2 cellular contexts compared by ENCODE assay signal in genomic region chr10:123858039-123858740, GRCh38.
TF ChIP-seq lines count a peak whose summit lies in the region.

No MANE protein-coding gene starts in this region.

TF ChIP-seq in A549, 52 proteins besides CTCF, POLR2A, EP300 and RAD21 (continued from another document):
- TF ChIP-seq HOXB13 (CRISPR knock-in tag; IDR thresholded peaks at IDR 0.05; ENCODE audit: low read depth) (no peak), NFE2L2 (conservative IDR thresholded peaks at IDR 0.05; ENCODE audit: low read length) (no peak), FOSB (CRISPR knock-in tag; IDR thresholded peaks at IDR 0.05) (no peak), RARB (CRISPR knock-in tag; IDR thresholded peaks at IDR 0.05) (no peak), MAX (IDR thresholded peaks at IDR 0.05) (no peak), REST (IDR thresholded peaks at IDR 0.05) (no peak), USF2 (IDR thresholded peaks at IDR 0.05) (no peak), ZFP36 (IDR thresholded peaks at IDR 0.05; ENCODE audit: borderline replicate concordance, partially characterized antibody) (no peak)

TF ChIP-seq in GM23338, 12 proteins besides CTCF, POLR2A, EP300 and RAD21 (continued from another document):
- no peak for TF ChIP-seq ZNF462 (CRISPR knock-in tag; IDR thresholded peaks at IDR 0.05)
- TF ChIP-seq EZH2 (IDR thresholded peaks at IDR 0.05; ENCODE audit: low read depth, unreplicated experiment), result no peak
- no peak for TF ChIP-seq REST (IDR thresholded peaks at IDR 0.05; ENCODE audit: unreplicated experiment)
- TF ChIP-seq POLR2AphosphoS5 (IDR thresholded peaks at IDR 0.05; ENCODE audit: low read depth), result no peak
- no peak for TF ChIP-seq NANOG (IDR thresholded peaks at IDR 0.05; ENCODE audit: borderline replicate concordance)
